20 cellular contexts compared by ENCODE assay signal in genomic region chr11:75631086-75631694, GRCh38. TPM values are rescaled to one million over a fixed set of nuclear protein-coding genes. Genes with fewer than 3 reads are reported as not detected.
A peak's percentile ranks its signal among the peaks of the same experiment; 100 is the strongest.
DNase-seq lines count a peak whose midpoint lies in the region; ATAC-seq, FAIRE-seq and TF ChIP-seq lines count a peak whose summit lies in the region.
"Had no signal": no experiment of that assay in that cellular context is flagged by ENCODE, and none has a peak within 500 bp of the region (broad histone marks: within the 10 kb centered on the region; RNA-seq: fewer than 3 reads in every experiment).

No MANE protein-coding gene starts in this region.

- DNase-seq in AG10803 (ENCODE audit: low read depth) = peak; percentile 14
- DNase-seq in GM12892 (ENCODE audit: insufficient read length) = no peak
- peak; percentile 35 for DNase-seq in NCI-H2227 treated with DMSO at 0.1 percent for 48 hours (lab: John Stamatoyannopoulos, UW)
- peak; percentile 34 for DNase-seq in glutamatergic neuron
- no peak for DNase-seq in AML-193 (lab: John Stamatoyannopoulos, UW)
- DNase-seq in islet precursor cell = no peak
- DNase-seq: GDM1, GOT3, Karpas-422, MG63, NCI-H1048, NCI-H2081, NCI-H526, Peyer's patch, T-helper 17 cell had no signal

- H3K27me3 Mint-ChIP-seq in glutamatergic neuron (ENCODE audit: unreplicated experiment) = peaks cover 10% of the 10 kb centered on the region

- TF ChIP-seq POLR2A in GM12892 (IDR thresholded peaks at IDR 0.05; ENCODE audit: low read depth, low read length) = no peak

- ATAC-seq in HG03354 (IDR thresholded peaks at IDR 0.05; ENCODE audit: poor library complexity, severe bottlenecking, unreplicated experiment) (no peak), GM18868 (IDR thresholded peaks at IDR 0.05; ENCODE audit: unreplicated experiment) (no peak)
- ATAC-seq: T-helper 17 cell had no signal

- TF ChIP-seq CTCF in AG10803 (conservative IDR thresholded peaks at IDR 0.05; ENCODE audit: low read length) (no peak), glutamatergic neuron (IDR thresholded peaks at IDR 0.05; ENCODE audit: partially characterized antibody, unreplicated experiment) (no peak)

- peaks cover 4% of the 10 kb centered on the region for H3K9me3 Mint-ChIP-seq in glutamatergic neuron (ENCODE audit: unreplicated experiment)

- peaks cover 78% of the 10 kb centered on the region for H3K4me1 Mint-ChIP-seq in glutamatergic neuron (ENCODE audit: low read depth, unreplicated experiment)

- peak; percentile 50 for FAIRE-seq in GM12892 (lab: Jason Lieb, UNC)

- no peaks in the 10 kb centered on the region for H3K36me3 Mint-ChIP-seq in glutamatergic neuron (ENCODE audit: unreplicated experiment)

- H3K4me3 Mint-ChIP-seq in glutamatergic neuron (ENCODE audit: unreplicated experiment) = peak overlapping the region; percentile 40
- H3K4me3 Mint-ChIP-seq: T-helper 17 cell had no signal

- H3K4me3 ChIP-seq in AG10803 (ENCODE audit: low read length) = no peak overlapping the region
- H3K4me3 ChIP-seq: MG63, Peyer's patch, SJSA1 had no signal

- peak overlapping the region; percentile 84 for H3K27ac Mint-ChIP-seq in glutamatergic neuron (ENCODE audit: unreplicated experiment)
- H3K27ac Mint-ChIP-seq: T-helper 17 cell had no signal

RNA-seq across cellular contexts. Expression of gene MAP6, which starts 37.6 kb away (rescaled TPM):
- 0.17 TPM for polyA plus RNA-seq in GM12892 (2012; ENCODE audit: missing spikeins)
- total RNA-seq in glutamatergic neuron (ENCODE audit: unreplicated experiment) = 313 TPM
- total RNA-seq: A673, HT-29 had no signal

Comparison
In these comparisons a context has a peak if more than half of its experiments do, and no peak if none do; other contexts are left out.
1. DNase-seq: peak in AG10803 (single experiment), NCI-H2227 treated with DMSO at 0.1 percent for 48 hours (single experiment) and glutamatergic neuron (single experiment); none in GM12892 (single experiment), AML-193 (0 of 2) and islet precursor cell (single experiment).